ENCODE assay signal across 8 cellular contexts in the genomic region with DNA sequence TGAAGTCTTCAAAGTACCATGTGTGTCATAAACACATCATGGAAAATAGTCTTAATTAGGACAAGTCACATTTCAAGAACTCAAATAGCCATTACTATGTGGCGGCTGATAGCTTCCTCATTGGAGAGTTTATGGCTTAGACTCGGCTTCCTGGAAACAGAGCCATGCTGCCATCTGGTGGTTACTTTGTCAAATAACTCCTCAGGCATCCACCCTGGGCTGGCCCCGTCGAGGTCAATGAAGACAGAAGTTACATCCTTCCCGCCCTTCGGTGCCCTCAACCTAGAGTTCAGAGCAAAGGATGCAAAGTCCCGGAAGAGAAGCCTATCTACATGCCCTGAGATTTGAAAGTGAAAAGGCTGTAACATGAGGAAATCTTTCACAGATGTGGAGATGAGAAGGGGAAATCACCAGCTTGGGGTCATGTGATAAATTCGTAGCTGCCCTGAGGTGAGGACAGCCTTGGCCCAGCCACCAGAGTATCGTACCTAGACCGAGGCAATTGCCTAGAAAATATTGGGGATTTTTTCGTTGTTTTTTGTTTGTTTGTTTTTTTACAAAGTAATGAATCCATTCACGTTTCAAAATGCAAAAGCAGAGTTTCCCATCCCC. TPM values are rescaled to one million over a fixed set of nuclear protein-coding genes. Genes with fewer than 3 reads are reported as not detected.
DNase-seq lines count a peak whose midpoint lies in the region; ATAC-seq, FAIRE-seq and TF ChIP-seq lines count a peak whose summit lies in the region.

No MANE protein-coding gene starts in this region.

- TF ChIP-seq CTCF in WTC11 (IDR thresholded peaks at IDR 0.05) (peak; percentile 61), bronchial epithelial cell (IDR thresholded peaks at IDR 0.05; ENCODE audit: insufficient read depth, low read length, severe bottlenecking) (peak; percentile 71)

- ATAC-seq in GM18873 (IDR thresholded peaks at IDR 0.05; ENCODE audit: low FRiP score, unreplicated experiment), result peak; percentile 84
- peak; percentile 92 for ATAC-seq in HG03354 (IDR thresholded peaks at IDR 0.05; ENCODE audit: poor library complexity, severe bottlenecking, unreplicated experiment)
- ATAC-seq in WTC11, result peak; percentile 88

- POLR2A ChIA-PET in WTC11 (lab: Charles Lee), result no interaction called here

- no peak overlapping the region for H3K27ac Mint-ChIP-seq in WTC11

- peaks cover 11% of the 10 kb centered on the region for H3K27me3 Mint-ChIP-seq in WTC11 (ENCODE audit: low read depth)

- peaks cover 6% of the 10 kb centered on the region for H3K36me3 Mint-ChIP-seq in WTC11

- H3K4me3 ChIP-seq in bronchial epithelial cell (ENCODE audit: low read depth, low read length), result no peak overlapping the region

- H3K4me1 Mint-ChIP-seq in WTC11, result peaks cover 20% of the 10 kb centered on the region

- no peaks in the 10 kb centered on the region for H3K36me3 ChIP-seq in bronchial epithelial cell (ENCODE audit: control insufficient read depth, insufficient read depth, low read length)

- H3K27me3 ChIP-seq in bronchial epithelial cell (ENCODE audit: control insufficient read depth, insufficient read depth, low read length), result no peaks in the 10 kb centered on the region

- DNase-seq in AG08395 (ENCODE audit: low spot score) (peak; percentile 88), NCI-H345 treated with DMSO at 0.1 percent for 48 hours (lab: John Stamatoyannopoulos, UW; ENCODE audit: unreplicated experiment) (peak; percentile 39), WTC11 (ENCODE audit: low spot score) (peak; percentile 81), bronchial epithelial cell (ENCODE audit: low read depth) (peak; percentile 69), islet precursor cell (peak; percentile 82)
- peak; percentile 40 to 62 for DNase-seq in stimulated activated CD4-positive, alpha-beta T cell treated with anti-CD3 and anti-CD28 coated beads, Interleukin-1b, Interleukin-23, amount 100 ng/mL, for 4 hours (ENCODE audit: low read depth in 2 of 2)

- H3K4me3 Mint-ChIP-seq in WTC11, result no peak overlapping the region

- CTCF ChIA-PET in WTC11 (lab: Charles Lee), result interaction anchor here (0.6 to 3.4 kb wide), 35 partner anchors 15 to 532 kb away, joined by 3 to 156 read pairs (median 5); a partner anchor contains a TSS

- FAIRE-seq in bronchial epithelial cell (lab: Jason Lieb, UNC), result no peak

- peaks cover 23% of the 10 kb centered on the region for H3K9me3 Mint-ChIP-seq in WTC11

TF ChIP-seq in WTC11, 78 proteins besides CTCF, POLR2A, EP300 and RAD21:
- TF ChIP-seq ZNF232 (CRISPR knock-in tag; IDR thresholded peaks at IDR 0.05) (0 out of 2 replicates have a peak, but pooled peaks have one; percentile 11), ESRRA (CRISPR knock-in tag; IDR thresholded peaks at IDR 0.05; ENCODE audit: borderline replicate concordance) (no peak), GTF2I (CRISPR knock-in tag; conservative IDR thresholded peaks at IDR 0.05) (no peak), TP53 (CRISPR knock-in tag; IDR thresholded peaks at IDR 0.05) (no peak)
- TF ChIP-seq, protein P1, sequence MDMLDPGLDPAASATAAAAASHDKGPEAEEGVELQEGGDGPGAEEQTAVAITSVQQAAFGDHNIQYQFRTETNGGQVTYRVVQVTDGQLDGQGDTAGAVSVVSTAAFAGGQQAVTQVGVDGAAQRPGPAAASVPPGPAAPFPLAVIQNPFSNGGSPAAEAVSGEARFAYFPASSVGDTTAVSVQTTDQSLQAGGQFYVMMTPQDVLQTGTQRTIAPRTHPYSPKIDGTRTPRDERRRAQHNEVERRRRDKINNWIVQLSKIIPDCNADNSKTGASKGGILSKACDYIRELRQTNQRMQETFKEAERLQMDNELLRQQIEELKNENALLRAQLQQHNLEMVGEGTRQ (CRISPR knock-in tag; IDR thresholded peaks at IDR 0.05), result peak; percentile 46; the same call in 1 of the 2 replicates
- TF ChIP-seq, protein P2, sequence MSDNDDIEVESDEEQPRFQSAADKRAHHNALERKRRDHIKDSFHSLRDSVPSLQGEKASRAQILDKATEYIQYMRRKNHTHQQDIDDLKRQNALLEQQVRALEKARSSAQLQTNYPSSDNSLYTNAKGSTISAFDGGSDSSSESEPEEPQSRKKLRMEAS (CRISPR knock-in tag; IDR thresholded peaks at IDR 0.05), result peak; percentile 36; the same call in 1 of the 2 replicates

RNA-seq across cellular contexts. Expression of a gene that starts 45.5 kb away (rescaled TPM):
- total RNA-seq in WTC11 (2021) (5.0 to 5.5 TPM (median 5.3 TPM) in 3 replicates), bronchial epithelial cell (4.7 TPM in 2 replicates)
